In the genomic region with DNA sequence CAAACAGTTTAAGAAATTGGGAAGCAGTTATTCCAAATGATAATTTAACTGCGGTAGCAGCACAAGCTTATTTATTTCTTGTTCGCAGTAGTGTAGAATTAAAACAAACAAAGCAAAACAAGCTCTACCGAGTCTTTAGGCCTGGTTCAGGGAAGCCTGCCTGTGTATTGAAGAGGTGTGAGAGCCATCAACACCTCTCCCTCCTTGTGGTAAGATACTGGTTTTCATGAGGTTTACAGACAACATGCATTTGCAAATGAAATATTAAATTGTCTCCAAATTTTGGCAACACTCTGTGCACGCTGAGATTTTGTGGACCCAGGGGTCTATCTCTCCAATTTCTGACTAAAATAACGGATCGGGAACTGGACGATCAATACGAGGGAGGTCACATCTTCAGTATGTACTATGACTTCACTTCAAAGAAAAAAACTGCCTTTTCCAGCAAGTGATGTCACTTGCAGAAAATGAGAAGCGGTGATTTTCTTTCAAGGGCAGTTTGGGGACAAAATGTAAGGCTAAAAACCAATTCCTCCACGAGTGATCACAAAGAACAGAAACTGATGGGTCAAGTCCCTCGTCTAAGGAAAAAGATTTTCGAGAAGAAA, we compare ENCODE assay signal across 8 cellular contexts. TPM values are rescaled to one million over a fixed set of nuclear protein-coding genes. Genes with fewer than 3 reads are reported as not detected.
A peak's percentile ranks its signal among the peaks of the same experiment; 100 is the strongest.
DNase-seq lines count a peak whose midpoint lies in the region; ATAC-seq and TF ChIP-seq lines count a peak whose summit lies in the region.

No MANE protein-coding gene starts in this region.

- no peak for DNase-seq in ascending aorta (ENCODE audit: low spot score in 2 of 2)
- DNase-seq in lower leg skin (ENCODE audit: low spot score in 2 of 2), result no peak
- no peak for DNase-seq in uterus
- DNase-seq in GDM1 (lab: John Stamatoyannopoulos, UW), result no peak

- H3K4me3 ChIP-seq in ACC112 (ENCODE audit: low read depth, low read length) (peak overlapping the region; percentile 98), HEK293 (ENCODE audit: low read depth, low read length) (peak overlapping the region; percentile 96), ascending aorta (peak overlapping the region; percentile 65 to 81), lower leg skin (ENCODE audit: low read depth, poor library complexity, severe bottlenecking) (peak overlapping the region; percentile 98), uterus (peak overlapping the region; percentile 85 to 92)

- ATAC-seq in GM18519 (IDR thresholded peaks at IDR 0.05; ENCODE audit: low FRiP score, unreplicated experiment) (no peak), HG02678 (IDR thresholded peaks at IDR 0.05; ENCODE audit: unreplicated experiment) (no peak)

- H3K9me3 ChIP-seq in HEK293 (ENCODE audit: control insufficient read depth, insufficient read depth, low read depth, low read length) (no peaks in the 10 kb centered on the region), ascending aorta (no peaks in the 10 kb centered on the region), uterus (no peaks in the 10 kb centered on the region)

- CTCF ChIA-PET in HEK293 (lab: Yijun Ruan, JAX), result interaction anchor here (0.6 to 1.2 kb wide), 3 partner anchors 52 to 255 kb away, joined by 4 read pairs; no protein-coding TSS in a partner anchor

- peaks cover 53% of the 10 kb centered on the region for H3K79me2 ChIP-seq in ACC112 (ENCODE audit: control insufficient read depth, insufficient read depth, low read length, unreplicated experiment)

- TF ChIP-seq POLR2A in lower leg skin (IDR thresholded peaks at IDR 0.05), result no peak
- TF ChIP-seq POLR2A in uterus (IDR thresholded peaks at IDR 0.05), result no peak

- H3K27ac ChIP-seq in ACC112 (ENCODE audit: low read depth, low read length) (peak overlapping the region; percentile 61), HEK293 (ENCODE audit: extremely low read depth, low read depth, low read length) (peak overlapping the region; percentile 82), ascending aorta (peak overlapping the region; percentile 91 to 94), uterus (peak overlapping the region; percentile 84 to 92)

- 9 to 12% methylated on average over 12 of the region's 12 CpGs for WGBS in lower leg skin, 2 donors

- peak overlapping the region; percentile 91 for H2AFZ ChIP-seq in ACC112 (ENCODE audit: low read length, unreplicated experiment)

- H3K27me3 ChIP-seq in ACC112 (ENCODE audit: insufficient read depth, low read length), result no peaks in the 10 kb centered on the region
- H3K27me3 ChIP-seq in ascending aorta, result no peaks in the 10 kb centered on the region
- H3K27me3 ChIP-seq in uterus, result no peaks in the 10 kb centered on the region

- no peak for TF ChIP-seq CTCF in HEK293 (tag by site-specific recombination; IDR thresholded peaks at IDR 0.05)
- no peak for TF ChIP-seq CTCF in ascending aorta (IDR thresholded peaks at IDR 0.05)
- no peak for TF ChIP-seq CTCF in lower leg skin (IDR thresholded peaks at IDR 0.05)
- no peak for TF ChIP-seq CTCF in uterus (IDR thresholded peaks at IDR 0.05)

- H3K36me3 ChIP-seq in ACC112 (ENCODE audit: insufficient read depth, low read length) (peaks cover 5% of the 10 kb centered on the region; the same call in 1 of the 2 replicates), HEK293 (ENCODE audit: control insufficient read depth in 2 of 2, insufficient read depth in 1 of 2, low read length in 2 of 2) (no peaks in the 10 kb centered on the region), ascending aorta (no peaks in the 10 kb centered on the region), uterus (no peaks in the 10 kb centered on the region)

- intact Hi-C loops in ascending aorta (cut with DNase I), result loop anchor here (1.0 to 2.0 kb wide), 3 partner anchors 130 to 423 kb away; partner anchors contain the start of genes TRPC1, U2SURP and XRN1
- intact Hi-C loops in lower leg skin (cut with DNase I; ENCODE audit: low total_unique reads), result no loop called here
- intact Hi-C loops in uterus (cut with DNase I; ENCODE audit: low total_unique reads), result no loop called here

- POLR2A ChIA-PET in HEK293 (lab: Yijun Ruan, JAX), result interaction anchor here (0.5 to 1.9 kb wide), 6 partner anchors 14 to 423 kb away, joined by 3 to 6 read pairs (median 5); partner anchors contain the start of genes PLS1 and U2SURP

- H3K4me1 ChIP-seq in ACC112 (ENCODE audit: control insufficient read depth, insufficient read depth, low read length, unreplicated experiment) (peaks cover 29% of the 10 kb centered on the region), HEK293 (ENCODE audit: control insufficient read depth, insufficient read depth, low read length) (0 out of 2 replicates have a peak, but pooled peaks cover 2% of the 10 kb centered on the region), ascending aorta (peaks cover 0 to 10% of the 10 kb centered on the region in 2 donors), uterus (no peaks in the 10 kb centered on the region)

TF ChIP-seq in HEK293, 187 proteins besides CTCF, POLR2A, EP300 and RAD21:
- no peak for TF ChIP-seq ZNF155 (tag by site-specific recombination; IDR thresholded peaks at IDR 0.05)
- no peak for TF ChIP-seq ZNF140 (tag by site-specific recombination; IDR thresholded peaks at IDR 0.05)
- TF ChIP-seq ZBTB6 (tag by site-specific recombination; IDR thresholded peaks at IDR 0.05), result no peak
- no peak for TF ChIP-seq ZNF433 (tag by site-specific recombination; IDR thresholded peaks at IDR 0.05; ENCODE audit: low read depth)
- no peak for TF ChIP-seq ZNF350 (tag by site-specific recombination; IDR thresholded peaks at IDR 0.05)
- no peak for TF ChIP-seq PBX3 (CRISPR knock-in tag; IDR thresholded peaks at IDR 0.05)
- TF ChIP-seq TRIM28 (IDR thresholded peaks at IDR 0.05; ENCODE audit: borderline replicate concordance, low read length), result no peak
- TF ChIP-seq ZNF629 (tag by site-specific recombination; IDR thresholded peaks at IDR 0.05), result peak; percentile 71

RNA-seq across cellular contexts. Expression of gene ATR, which starts 0.7 kb away (rescaled TPM):
- total RNA-seq in ascending aorta, result 8.3 TPM
- total RNA-seq in lower leg skin, result 10 to 100 TPM; 12.9 to 24.4 (median 18.6) TPM
- 10 to 100 TPM; 18.4 to 50.5 (median 31.1) TPM for total RNA-seq in uterus

RNA-seq across cellular contexts. Expression of gene PLS1, which starts 18.4 kb away (rescaled TPM):
- total RNA-seq in ascending aorta, result 1.8 TPM
- 1 to 10 TPM; 6.1 to 8.6 (median 6.9) TPM for total RNA-seq in lower leg skin
- 1 to 10 TPM in 3 of 4 donors, under 1 TPM in 1; 0.26 to 4.5 (median 1.8) TPM for total RNA-seq in uterus
